18 cellular contexts compared by ENCODE assay signal in the genomic region with DNA sequence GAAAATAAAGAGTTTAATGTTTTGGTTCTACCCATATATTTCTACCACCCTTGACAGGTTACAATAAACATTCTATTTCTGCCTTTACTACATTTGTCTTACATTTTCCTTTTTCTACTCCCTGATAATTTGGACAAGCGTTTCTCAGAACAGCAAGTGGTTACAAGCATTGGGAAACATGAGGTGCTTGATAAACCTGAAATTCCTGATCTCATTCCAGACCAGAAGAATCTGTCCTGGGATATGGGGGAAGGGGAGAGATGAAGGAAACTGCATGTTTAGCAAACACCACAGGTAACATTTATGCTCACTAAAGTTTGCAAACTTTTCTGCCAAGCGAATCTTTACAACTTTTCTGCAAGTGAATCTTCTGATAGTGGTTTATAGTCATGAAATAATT. TPM values are rescaled to one million over a fixed set of nuclear protein-coding genes. Genes with fewer than 3 reads are reported as not detected.
DNase-seq lines count a peak whose midpoint lies in the region; ATAC-seq and TF ChIP-seq lines count a peak whose summit lies in the region.
"Had no signal": no experiment of that assay in that cellular context is flagged by ENCODE, and none has a peak within 500 bp of the region (broad histone marks: within the 10 kb centered on the region; RNA-seq: fewer than 3 reads in every experiment).

No MANE protein-coding gene starts in this region.

- H3K27me3 ChIP-seq in iPS-20b (ENCODE audit: insufficient read depth, low read length) (no peaks in the 10 kb centered on the region), smooth muscle cell (ENCODE audit: low read depth) (no peaks in the 10 kb centered on the region)

- H4K20me1 ChIP-seq in smooth muscle cell (ENCODE audit: low read depth): no peaks in the 10 kb centered on the region

- ATAC-seq in GM19455 (IDR thresholded peaks at IDR 0.05; ENCODE audit: unreplicated experiment) (no peak), GM18498 (IDR thresholded peaks at IDR 0.05; ENCODE audit: unreplicated experiment) (no peak)

- WGBS in smooth muscle cell (ENCODE audit: low lambda C conversion rate): 58% methylated on average over 2 of the region's 2 CpGs

- peak; percentile 29 for DNase-seq in HPDE6-E6E7 (ENCODE audit: extremely low spot score)
- peak; percentile 31 for DNase-seq in RWPE1 (ENCODE audit: low spot score)
- DNase-seq in smooth muscle cell (lab: John Stamatoyannopoulos, UW; ENCODE audit: unreplicated experiment): no peak
- no peak for DNase-seq in activated T-cell treated with anti-CD3 and anti-CD28 coated beads, Interleukin-2, amount 50 U/mL, for 1 hour
- DNase-seq: ACHN; CD4-positive, CD25-positive, alpha-beta regulatory T cell; HCEC 1CT; NCI-H1417; NCI-H2029; NCI-H510A treated with DMSO at 0.1 percent for 48 hours had no signal

- POLR2A ChIA-PET in RWPE1 (lab: Yijun Ruan, JAX; ENCODE audit: low non-redundant PET): no interaction called here

- H3F3A ChIP-seq in smooth muscle cell (ENCODE audit: low read depth): no peaks in the 10 kb centered on the region

- H3K9me3 ChIP-seq in iPS-20b (ENCODE audit: insufficient read depth, low read depth, low read length) (no peaks in the 10 kb centered on the region), smooth muscle cell (replicated peaks; ENCODE audit: low read depth) (no peaks in the 10 kb centered on the region)

- no peak overlapping the region for H3K9ac ChIP-seq in iPS-20b (ENCODE audit: low read depth, low read length)
- no peak overlapping the region for H3K9ac ChIP-seq in smooth muscle cell (ENCODE audit: low read depth)

- H3K36me3 ChIP-seq in iPS-20b (ENCODE audit: insufficient read depth, low read depth, low read length) (no peaks in the 10 kb centered on the region), smooth muscle cell (ENCODE audit: low read depth) (no peaks in the 10 kb centered on the region)

- H3K27ac ChIP-seq in RWPE1: no peak overlapping the region
- no peak overlapping the region for H3K27ac ChIP-seq in iPS-20b (ENCODE audit: low read length)
- H3K27ac ChIP-seq in smooth muscle cell (ENCODE audit: low read depth): peak overlapping the region; percentile 48

- H3K4me1 ChIP-seq in iPS-20b (ENCODE audit: insufficient read depth, low read length): peaks cover 7% of the 10 kb centered on the region
- H3K4me1 ChIP-seq in smooth muscle cell (ENCODE audit: low read depth): peaks cover 5% of the 10 kb centered on the region

- H3K4me2 ChIP-seq in smooth muscle cell: no peak overlapping the region

- no peak overlapping the region for H2AFZ ChIP-seq in smooth muscle cell (ENCODE audit: low read depth)

- TF ChIP-seq CTCF in RWPE1 (conservative IDR thresholded peaks at IDR 0.05; ENCODE audit: low read depth) (no peak), smooth muscle cell (IDR thresholded peaks at IDR 0.05; ENCODE audit: borderline replicate concordance, insufficient read depth, poor library complexity, severe bottlenecking) (no peak)

- CTCF ChIA-PET in RWPE1 (lab: Yijun Ruan, JAX): no interaction called here

- H3K4me3 ChIP-seq in iPS-20b (ENCODE audit: low read length) (0 out of 2 replicates have a peak overlapping the region, but pooled peaks have one; percentile 18), smooth muscle cell (no peak overlapping the region)

- no peaks in the 10 kb centered on the region for H3K79me2 ChIP-seq in smooth muscle cell (ENCODE audit: low read depth)

RNA-seq across cellular contexts. Expression of a gene that starts 28.3 kb away (rescaled TPM):
- 50.9 and 54.7 TPM in 2 replicates for total RNA-seq in smooth muscle cell
- 2.1 and 5.0 TPM in 2 replicates for polyA plus RNA-seq in smooth muscle cell
- total RNA-seq: CD4-positive, CD25-positive, alpha-beta regulatory T cell; Daoy; HT1080; LHCN-M2; RPMI7951; SK-MEL-5 had no signal

Comparison
In these comparisons a context has a peak if more than half of its experiments do, and no peak if none do; other contexts are left out.
1. DNase-seq: peak in HPDE6-E6E7 (single experiment) and RWPE1 (single experiment); none in smooth muscle cell (single experiment) and activated T-cell treated with anti-CD3 and anti-CD28 coated beads, Interleukin-2, amount 50 U/mL, for 1 hour (single experiment).